In the genomic region with DNA sequence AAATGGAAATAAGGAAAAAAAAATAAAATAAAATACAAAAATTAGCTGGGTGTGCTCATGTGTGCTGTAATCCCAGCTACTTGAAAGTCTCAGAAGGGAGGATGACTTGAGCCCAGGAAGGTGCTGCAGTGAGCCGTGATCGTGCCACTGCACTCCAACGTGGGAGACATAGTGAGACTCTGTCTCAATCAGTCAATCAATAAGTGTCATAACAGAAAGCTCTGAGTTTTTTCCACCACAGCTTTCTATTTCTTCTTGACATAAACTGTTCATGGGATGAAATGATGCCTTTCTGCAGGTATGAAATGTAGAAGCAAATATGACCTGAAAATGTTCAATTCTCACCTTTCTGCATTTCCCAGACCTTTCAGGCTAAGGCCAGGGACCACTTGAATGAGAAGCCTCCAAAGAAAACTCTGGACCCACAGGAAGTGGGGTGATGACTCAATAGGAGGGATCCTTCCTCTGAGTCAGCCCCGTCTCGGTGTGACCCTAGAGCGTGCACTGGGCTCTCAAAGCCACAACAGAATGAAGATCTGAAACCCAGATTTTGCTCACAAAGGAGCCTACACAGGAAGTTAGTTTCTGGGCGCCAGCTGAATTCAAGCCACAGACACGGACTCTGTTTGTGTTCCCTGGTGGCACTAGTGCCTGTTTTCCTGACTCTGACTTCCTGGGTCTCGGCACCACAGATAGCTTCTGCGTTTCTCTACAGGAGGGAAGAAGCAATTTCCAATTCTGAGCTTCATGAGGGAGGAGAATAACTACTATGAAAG, we compare ENCODE assay signal across 8 cellular contexts.
DNase-seq lines count a peak whose midpoint lies in the region; ATAC-seq and FAIRE-seq lines count a peak whose summit lies in the region.

No MANE protein-coding gene starts in this region.

- peak overlapping the region in 1 of 3 donors; percentile 47 for H3K9ac ChIP-seq in skeletal muscle tissue (ENCODE audit: low read depth in 1 of 3, low read length in 3 of 3)

- peaks cover 44% of the 10 kb centered on the region for H3K4me1 Mint-ChIP-seq in activated T-helper 2 cell treated with anti-CD3 and anti-CD28 coated beads, Interferon-gamma antibody, Interleukin-2, Interleukin-4, amounts not matched to agents 10 μg/mL and 5 μg/mL and 100 μg/mL, durations not matched to agents 14 hours and 24 hours and 36 hours (ENCODE audit: low read depth)

- H3K27me3 ChIP-seq in skeletal muscle tissue (ENCODE audit: control insufficient read depth in 3 of 3, insufficient read depth in 3 of 3, low read length in 3 of 3) = no peaks in the 10 kb centered on the region

- H3K9me3 Mint-ChIP-seq in activated T-helper 2 cell treated with anti-CD3 and anti-CD28 coated beads, Interferon-gamma antibody, Interleukin-2, Interleukin-4, amounts not matched to agents 10 μg/mL and 5 μg/mL and 100 μg/mL, durations not matched to agents 14 hours and 24 hours and 36 hours = no peaks in the 10 kb centered on the region

- FAIRE-seq in GM18507 (lab: Jason Lieb, UNC) = peak; percentile 95

- no peaks in the 10 kb centered on the region for H3K27me3 Mint-ChIP-seq in activated T-helper 2 cell treated with anti-CD3 and anti-CD28 coated beads, Interferon-gamma antibody, Interleukin-2, Interleukin-4, amounts not matched to agents 10 μg/mL and 5 μg/mL and 100 μg/mL, durations not matched to agents 14 hours and 24 hours and 36 hours (ENCODE audit: low read depth)

- H3K4me3 Mint-ChIP-seq in activated T-helper 2 cell treated with anti-CD3 and anti-CD28 coated beads, Interferon-gamma antibody, Interleukin-2, Interleukin-4, amounts not matched to agents 10 μg/mL and 5 μg/mL and 100 μg/mL, durations not matched to agents 14 hours and 24 hours and 36 hours (ENCODE audit: low read depth) = peak overlapping the region; percentile 76

- H3K4me1 ChIP-seq in skeletal muscle tissue (ENCODE audit: control insufficient read depth in 3 of 3, insufficient read depth in 3 of 3, low read length in 3 of 3) = peaks cover 26 to 37% (median 27%) of the 10 kb centered on the region in 3 donors

- no peaks in the 10 kb centered on the region for H3K9me3 ChIP-seq in skeletal muscle tissue (ENCODE audit: control insufficient read depth in 3 of 3, low read length in 3 of 3)

- peaks cover 26% of the 10 kb centered on the region for H3K36me3 Mint-ChIP-seq in activated T-helper 2 cell treated with anti-CD3 and anti-CD28 coated beads, Interferon-gamma antibody, Interleukin-2, Interleukin-4, amounts not matched to agents 10 μg/mL and 5 μg/mL and 100 μg/mL, durations not matched to agents 14 hours and 24 hours and 36 hours (ENCODE audit: low read depth)

- H3K27ac ChIP-seq in skeletal muscle tissue (ENCODE audit: low read depth, low read length) = peak overlapping the region; percentile 28

- no peaks in the 10 kb centered on the region for H3K36me3 ChIP-seq in skeletal muscle tissue (ENCODE audit: control insufficient read depth in 3 of 3, insufficient read depth in 3 of 3, low read length in 3 of 3)

- peak; percentile 99 for ATAC-seq in HG02981 (IDR thresholded peaks at IDR 0.05; ENCODE audit: unreplicated experiment)

- H3K4me3 ChIP-seq in skeletal muscle tissue (ENCODE audit: low read length in 3 of 3) = no peak overlapping the region

- DNase-seq in GM18507 (ENCODE audit: extremely low spot score, insufficient read length, low read depth) = peak; percentile 54
- peak; percentile 99 for DNase-seq in RPMI7951 (ENCODE audit: low read depth)
- peak; percentile 77 for DNase-seq in activated T-helper 2 cell treated with anti-CD3 and anti-CD28 coated beads, Interferon-gamma antibody, Interleukin-2, Interleukin-4, amounts not matched to agents 10 μg/mL and 5 μg/mL and 100 μg/mL, durations not matched to agents 14 hours and 24 hours and 36 hours (ENCODE audit: low spot score)
- DNase-seq in head of caudate nucleus = peak; percentile 13 to 83 (median 58)
- no peak for DNase-seq in HuH-7 (ENCODE audit: low spot score)
- DNase-seq in DMS 273 (lab: John Stamatoyannopoulos, UW; ENCODE audit: unreplicated experiment) = no peak

- H3K27ac Mint-ChIP-seq in activated T-helper 2 cell treated with anti-CD3 and anti-CD28 coated beads, Interferon-gamma antibody, Interleukin-2, Interleukin-4, amounts not matched to agents 10 μg/mL and 5 μg/mL and 100 μg/mL, durations not matched to agents 14 hours and 24 hours and 36 hours = peak overlapping the region; percentile 94

- intact Hi-C loops in activated T-helper 2 cell treated with anti-CD3 and anti-CD28 coated beads, Interferon-gamma antibody, Interleukin-2, Interleukin-4, amounts not matched to agents 10 μg/mL and 5 μg/mL and 100 μg/mL, durations not matched to agents 14 hours and 24 hours and 36 hours (cut with micrococcal nuclease) = loop anchor here (1.0 to 5.0 kb wide), 9 partner anchors 8 to 397 kb away; a partner anchor contains a TSS
- intact Hi-C loops in head of caudate nucleus (cut with DNase I) = loop anchor here (10.0 kb wide), 1 partner anchor 55 kb away; no protein-coding TSS in a partner anchor

Comparison
In these comparisons a context has a peak if more than half of its experiments do, and no peak if none do; other contexts are left out.
1. DNase-seq: peak in GM18507 (single experiment), RPMI7951 (single experiment), activated T-helper 2 cell treated with anti-CD3 and anti-CD28 coated beads, Interferon-gamma antibody, Interleukin-2, Interleukin-4, amounts not matched to agents 10 μg/mL and 5 μg/mL and 100 μg/mL, durations not matched to agents 14 hours and 24 hours and 36 hours (single experiment) and head of caudate nucleus (42 of 42); none in HuH-7 (single experiment) and DMS 273 (single experiment).